ENCODE assay signal across 1 cellular context in genomic region chr6:167501831-167502385, GRCh38.
TF ChIP-seq lines count a peak whose summit lies in the region.

No MANE protein-coding gene starts in this region.

TF ChIP-seq in HepG2, 621 proteins besides CTCF, POLR2A, EP300 and RAD21 (continued from another document and continues in another):
- TF ChIP-seq HIC2 (CRISPR knock-in tag; IDR thresholded peaks at IDR 0.05; ENCODE audit: low read depth) (0 out of 2 replicates have a peak, but pooled peaks have one; percentile 58), ZBTB7A (CRISPR knock-in tag; IDR thresholded peaks at IDR 0.05) (no peak), ZNF263 (CRISPR knock-in tag; IDR thresholded peaks at IDR 0.05) (0 out of 2 replicates have a peak, but pooled peaks have one; percentile 11), ZBTB38 (CRISPR knock-in tag; IDR thresholded peaks at IDR 0.05) (peak; percentile 89), NFE2 (CRISPR knock-in tag; IDR thresholded peaks at IDR 0.05) (no peak), ZNF546 (CRISPR knock-in tag; conservative IDR thresholded peaks at IDR 0.05) (peak; percentile 57; the same call in 1 of the 2 replicates), ELF1 (CRISPR knock-in tag; IDR thresholded peaks at IDR 0.05) (peak; percentile 15; the same call in 1 of the 2 replicates), ZNF781 (CRISPR knock-in tag; IDR thresholded peaks at IDR 0.05; ENCODE audit: borderline replicate concordance, not compliant biosample characterization) (peak; percentile 57), MIER2 (CRISPR knock-in tag; IDR thresholded peaks at IDR 0.05) (0 out of 2 replicates have a peak, but pooled peaks have one; percentile 42), ZNF33A (CRISPR knock-in tag; IDR thresholded peaks at IDR 0.05; ENCODE audit: borderline replicate concordance) (no peak), KLF16 (CRISPR knock-in tag; IDR thresholded peaks at IDR 0.05) (0 out of 4 replicates have a peak, but pooled peaks of 1 of the 2 experiments have one; percentile 36), HIVEP1 (CRISPR knock-in tag; IDR thresholded peaks at IDR 0.05) (peak; percentile 26; the same call in 1 of the 2 replicates), MIXL1 (CRISPR knock-in tag; IDR thresholded peaks at IDR 0.05) (0 out of 2 replicates have a peak, but pooled peaks have one; percentile 43), ZNF580 (CRISPR knock-in tag; IDR thresholded peaks at IDR 0.05; ENCODE audit: borderline replicate concordance, low read depth) (peak; percentile 57; the same call in 1 of the 2 replicates), KAT8 (CRISPR knock-in tag; IDR thresholded peaks at IDR 0.05) (peak; percentile 50; the same call in 1 of the 2 replicates), MED1 (CRISPR knock-in tag; IDR thresholded peaks at IDR 0.05) (peak; percentile 67), NR2F6 (IDR thresholded peaks at IDR 0.05) (no peak), NR2F6 (CRISPR knock-in tag; IDR thresholded peaks at IDR 0.05) (0 out of 2 replicates have a peak, but pooled peaks have one; percentile 17), ARID5B (CRISPR knock-in tag; IDR thresholded peaks at IDR 0.05) (peak; percentile 62), ZMYM3 (CRISPR knock-in tag; IDR thresholded peaks at IDR 0.05) (0 out of 2 replicates have a peak, but pooled peaks have one; percentile 56), ZSCAN31 (CRISPR knock-in tag; IDR thresholded peaks at IDR 0.05; ENCODE audit: low read depth) (0 out of 2 replicates have a peak, but pooled peaks have one; percentile 48), CEBPB (IDR thresholded peaks at IDR 0.05; ENCODE audit: borderline replicate concordance, low read depth, low read length) (peak; percentile 77), ZNF572 (CRISPR knock-in tag; IDR thresholded peaks at IDR 0.05) (peak; percentile 78; the same call in 1 of the 2 replicates), HOXD1 (CRISPR knock-in tag; IDR thresholded peaks at IDR 0.05) (no peak), ATAD3A (CRISPR knock-in tag; IDR thresholded peaks at IDR 0.05) (no peak), EED (CRISPR knock-in tag; IDR thresholded peaks at IDR 0.05) (0 out of 2 replicates have a peak, but pooled peaks have one; percentile 63), HOXA5 (CRISPR knock-in tag; IDR thresholded peaks at IDR 0.05) (0 out of 2 replicates have a peak, but pooled peaks have one; percentile 31), KDM4B (CRISPR knock-in tag; IDR thresholded peaks at IDR 0.05) (0 out of 2 replicates have a peak, but pooled peaks have one; percentile 9), ZNF317 (CRISPR knock-in tag; IDR thresholded peaks at IDR 0.05) (peak; percentile 36; the same call in 1 of the 2 replicates), DPF2 (CRISPR knock-in tag; IDR thresholded peaks at IDR 0.05; ENCODE audit: borderline replicate concordance, low read depth) (peak; percentile 44; the same call in 1 of the 2 replicates), SNAPC2 (CRISPR knock-in tag; IDR thresholded peaks at IDR 0.05) (no peak), ZGPAT (CRISPR knock-in tag; IDR thresholded peaks at IDR 0.05) (peak; percentile 31; the same call in 1 of the 2 replicates), ZNF800 (CRISPR knock-in tag; IDR thresholded peaks at IDR 0.05) (peak; percentile 59; the same call in 1 of the 2 replicates), TEAD3 (CRISPR knock-in tag; optimal IDR thresholded peaks at IDR 0.05; ENCODE audit: borderline replicate concordance) (peak; percentile 24), ZNF747 (CRISPR knock-in tag; IDR thresholded peaks at IDR 0.05; ENCODE audit: borderline replicate concordance) (0 out of 2 replicates have a peak, but pooled peaks have one; percentile 28), HOXA3 (CRISPR knock-in tag; IDR thresholded peaks at IDR 0.05) (peak; percentile 48)
- TF ChIP-seq, protein P1, sequence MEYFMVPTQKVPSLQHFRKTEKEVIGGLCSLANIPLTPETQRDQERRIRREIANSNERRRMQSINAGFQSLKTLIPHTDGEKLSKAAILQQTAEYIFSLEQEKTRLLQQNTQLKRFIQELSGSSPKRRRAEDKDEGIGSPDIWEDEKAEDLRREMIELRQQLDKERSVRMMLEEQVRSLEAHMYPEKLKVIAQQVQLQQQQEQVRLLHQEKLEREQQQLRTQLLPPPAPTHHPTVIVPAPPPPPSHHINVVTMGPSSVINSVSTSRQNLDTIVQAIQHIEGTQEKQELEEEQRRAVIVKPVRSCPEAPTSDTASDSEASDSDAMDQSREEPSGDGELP (IDR thresholded peaks at IDR 0.05; ENCODE audit: borderline replicate concordance, low read depth): 0 out of 2 replicates have a peak, but pooled peaks have one; percentile 39
- TF ChIP-seq, protein P2, sequence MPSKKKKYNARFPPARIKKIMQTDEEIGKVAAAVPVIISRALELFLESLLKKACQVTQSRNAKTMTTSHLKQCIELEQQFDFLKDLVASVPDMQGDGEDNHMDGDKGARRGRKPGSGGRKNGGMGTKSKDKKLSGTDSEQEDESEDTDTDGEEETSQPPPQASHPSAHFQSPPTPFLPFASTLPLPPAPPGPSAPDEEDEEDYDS (CRISPR knock-in tag; IDR thresholded peaks at IDR 0.05): no peak
- TF ChIP-seq, protein P3, sequence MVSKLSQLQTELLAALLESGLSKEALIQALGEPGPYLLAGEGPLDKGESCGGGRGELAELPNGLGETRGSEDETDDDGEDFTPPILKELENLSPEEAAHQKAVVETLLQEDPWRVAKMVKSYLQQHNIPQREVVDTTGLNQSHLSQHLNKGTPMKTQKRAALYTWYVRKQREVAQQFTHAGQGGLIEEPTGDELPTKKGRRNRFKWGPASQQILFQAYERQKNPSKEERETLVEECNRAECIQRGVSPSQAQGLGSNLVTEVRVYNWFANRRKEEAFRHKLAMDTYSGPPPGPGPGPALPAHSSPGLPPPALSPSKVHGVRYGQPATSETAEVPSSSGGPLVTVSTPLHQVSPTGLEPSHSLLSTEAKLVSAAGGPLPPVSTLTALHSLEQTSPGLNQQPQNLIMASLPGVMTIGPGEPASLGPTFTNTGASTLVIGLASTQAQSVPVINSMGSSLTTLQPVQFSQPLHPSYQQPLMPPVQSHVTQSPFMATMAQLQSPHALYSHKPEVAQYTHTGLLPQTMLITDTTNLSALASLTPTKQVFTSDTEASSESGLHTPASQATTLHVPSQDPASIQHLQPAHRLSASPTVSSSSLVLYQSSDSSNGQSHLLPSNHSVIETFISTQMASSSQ (IDR thresholded peaks at IDR 0.05; ENCODE audit: low read depth): no peak
- TF ChIP-seq, protein P3 (CRISPR knock-in tag; IDR thresholded peaks at IDR 0.05; ENCODE audit: borderline replicate concordance): no peak
- TF ChIP-seq, protein P4, sequence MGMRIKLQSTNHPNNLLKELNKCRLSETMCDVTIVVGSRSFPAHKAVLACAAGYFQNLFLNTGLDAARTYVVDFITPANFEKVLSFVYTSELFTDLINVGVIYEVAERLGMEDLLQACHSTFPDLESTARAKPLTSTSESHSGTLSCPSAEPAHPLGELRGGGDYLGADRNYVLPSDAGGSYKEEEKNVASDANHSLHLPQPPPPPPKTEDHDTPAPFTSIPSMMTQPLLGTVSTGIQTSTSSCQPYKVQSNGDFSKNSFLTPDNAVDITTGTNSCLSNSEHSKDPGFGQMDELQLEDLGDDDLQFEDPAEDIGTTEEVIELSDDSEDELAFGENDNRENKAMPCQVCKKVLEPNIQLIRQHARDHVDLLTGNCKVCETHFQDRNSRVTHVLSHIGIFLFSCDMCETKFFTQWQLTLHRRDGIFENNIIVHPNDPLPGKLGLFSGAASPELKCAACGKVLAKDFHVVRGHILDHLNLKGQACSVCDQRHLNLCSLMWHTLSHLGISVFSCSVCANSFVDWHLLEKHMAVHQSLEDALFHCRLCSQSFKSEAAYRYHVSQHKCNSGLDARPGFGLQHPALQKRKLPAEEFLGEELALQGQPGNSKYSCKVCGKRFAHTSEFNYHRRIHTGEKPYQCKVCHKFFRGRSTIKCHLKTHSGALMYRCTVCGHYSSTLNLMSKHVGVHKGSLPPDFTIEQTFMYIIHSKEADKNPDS (CRISPR knock-in tag; IDR thresholded peaks at IDR 0.05): no peak; the same call in 1 of the 2 replicates
- TF ChIP-seq, protein P5, sequence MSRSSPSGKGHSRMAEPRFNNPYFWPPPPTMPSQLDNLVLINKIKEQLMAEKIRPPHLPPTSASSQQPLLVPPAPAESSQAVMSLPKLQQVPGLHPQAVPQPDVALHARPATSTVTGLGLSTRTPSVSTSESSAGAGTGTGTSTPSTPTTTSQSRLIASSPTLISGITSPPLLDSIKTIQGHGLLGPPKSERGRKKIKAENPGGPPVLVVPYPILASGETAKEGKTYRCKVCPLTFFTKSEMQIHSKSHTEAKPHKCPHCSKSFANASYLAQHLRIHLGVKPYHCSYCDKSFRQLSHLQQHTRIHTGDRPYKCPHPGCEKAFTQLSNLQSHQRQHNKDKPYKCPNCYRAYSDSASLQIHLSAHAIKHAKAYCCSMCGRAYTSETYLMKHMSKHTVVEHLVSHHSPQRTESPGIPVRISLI (CRISPR knock-in tag; IDR thresholded peaks at IDR 0.05; ENCODE audit: borderline replicate concordance): no peak
